Comparison of ENCODE assay signal across 17 cellular contexts in genomic region chr1:20636785-20637347, GRCh38. TPM values are rescaled to one million over a fixed set of nuclear protein-coding genes. Genes with fewer than 3 reads are reported as not detected.
DNase-seq lines count a peak whose midpoint lies in the region; ATAC-seq, FAIRE-seq and TF ChIP-seq lines count a peak whose summit lies in the region.
"Had no signal": no experiment of that assay in that cellular context is flagged by ENCODE, and none has a peak within 500 bp of the region (broad histone marks: within the 10 kb centered on the region; RNA-seq: fewer than 3 reads in every experiment).

No MANE protein-coding gene starts in this region.

- H3K9me3 ChIP-seq in CD4-positive, alpha-beta T cell (ENCODE audit: control insufficient read depth, low read length): no peaks in the 10 kb centered on the region
- H3K9me3 ChIP-seq in HEK293 (ENCODE audit: control insufficient read depth, insufficient read depth, low read depth, low read length) (no peaks in the 10 kb centered on the region), K562 (replicated peaks; ENCODE audit: control insufficient read depth, insufficient read depth, low read depth, low read length) (no peaks in the 10 kb centered on the region), neural progenitor cell (ENCODE audit: low read depth) (no peaks in the 10 kb centered on the region)

- TF ChIP-seq POLR2A in K562 (conservative IDR thresholded peaks at IDR 0.05): no peak

- H3K9me3 Mint-ChIP-seq in CD4-positive, alpha-beta T cell: no peaks in the 10 kb centered on the region
- H3K9me3 Mint-ChIP-seq in neural progenitor cell: no peaks in the 10 kb centered on the region
- H3K9me3 Mint-ChIP-seq: H9 had no signal

- in situ Hi-C loops in K562 (cut with MboI): loop anchor here (5.0 kb wide), 1 partner anchor 110 kb away; no protein-coding TSS in a partner anchor

- H3F3A ChIP-seq in neural progenitor cell (ENCODE audit: low read depth): peaks cover 15% of the 10 kb centered on the region

- H3K79me2 ChIP-seq in K562 (ENCODE audit: control insufficient read depth, insufficient read depth, low read length) (no peaks in the 10 kb centered on the region), neural progenitor cell (ENCODE audit: low read depth) (no peaks in the 10 kb centered on the region)

- no peak overlapping the region for H3K27ac ChIP-seq in CD4-positive, alpha-beta T cell (ENCODE audit: low read depth, low read length)
- H3K27ac ChIP-seq in HEK293 (ENCODE audit: extremely low read depth, low read depth, low read length) (no peak overlapping the region), K562 (ENCODE audit: extremely low read depth, low read depth, low read length) (no peak overlapping the region), neural progenitor cell (no peak overlapping the region)

- H3K27ac Mint-ChIP-seq in CD4-positive, alpha-beta T cell: no peak overlapping the region
- H3K27ac Mint-ChIP-seq in neural progenitor cell: peak overlapping the region; percentile 19
- H3K27ac Mint-ChIP-seq: B cell had no signal

- CTCF ChIA-PET in CD4-positive, alpha-beta T cell (lab: Charles Lee): no interaction called here
- CTCF ChIA-PET in HEK293 (lab: Yijun Ruan, JAX) (interaction anchor here (0.7 to 6.9 kb wide), 4 partner anchors 60 to 274 kb away, joined by 4 to 105 read pairs (median 7); no protein-coding TSS in a partner anchor), K562 (lab: Yijun Ruan, JAX; ENCODE audit: low intra/inter-chr PET ratio) (interaction anchor here (1.8 kb wide), 1 partner anchor 115 kb away, joined by 4 read pairs; no protein-coding TSS in a partner anchor)

- 24% methylated on average over 8 of the region's 8 CpGs for WGBS in K562 (ENCODE audit: insufficient coverage, low coverage, missing lambda C conversion rate)

- H3K4me3 ChIP-seq in HEK293 (ENCODE audit: low read depth, low read length) (no peak overlapping the region), K562 (no peak overlapping the region), neural progenitor cell (no peak overlapping the region)

- POLR2A ChIA-PET in CD4-positive, alpha-beta T cell (lab: Charles Lee): interaction anchor here (1.7 kb wide), 1 partner anchor 25 kb away, joined by 4 read pairs; no protein-coding TSS in a partner anchor
- POLR2A ChIA-PET in HEK293 (lab: Yijun Ruan, JAX) (no interaction called here), K562 (lab: Yijun Ruan, JAX) (interaction anchor here (0.9 to 1.1 kb wide), 4 partner anchors 9 to 117 kb away, joined by 3 to 8 read pairs (median 3); partner anchors contain the start of gene DDOST)

- H3K4me3 Mint-ChIP-seq in CD4-positive, alpha-beta T cell: peak overlapping the region; percentile 10
- no peak overlapping the region for H3K4me3 Mint-ChIP-seq in neural progenitor cell
- H3K4me3 Mint-ChIP-seq: B cell, H9 had no signal

- no TSS peak for BruUV-seq in K562 (replicated peaks; lab: Mats Ljungman, UMichigan)

- TF ChIP-seq CTCF in CD4-positive, alpha-beta T cell (IDR thresholded peaks at IDR 0.05): no peak
- TF ChIP-seq CTCF in HEK293 (tag by site-specific recombination; IDR thresholded peaks at IDR 0.05) (no peak), K562 (IDR thresholded peaks at IDR 0.05 in 2 of 3, conservative IDR thresholded peaks at IDR 0.05 in 1 of 3; ENCODE audit: insufficient read depth in 2 of 3, low read depth in 1 of 3, low read length in 3 of 3) (no peak), neural progenitor cell (IDR thresholded peaks at IDR 0.05) (no peak)

- intact Hi-C loops in CD4-positive, alpha-beta T cell (cut with DNase I, micrococcal nuclease): loop anchor here (2.0 to 10.0 kb wide), 2 partner anchors 22 to 722 kb away; no protein-coding TSS in a partner anchor
- intact Hi-C loops in K562 (cut with micrococcal nuclease): no loop called here

- H3K27me3 ChIP-seq in CD4-positive, alpha-beta T cell (ENCODE audit: control insufficient read depth, insufficient read depth, low read length): no peaks in the 10 kb centered on the region
- H3K27me3 ChIP-seq in K562 (ENCODE audit: control insufficient read depth in 2 of 2, insufficient read depth in 2 of 2, low read length in 2 of 2) (peaks cover 0 to 8% of the 10 kb centered on the region in 2 experiments; a peak in 3 of 5 replicates), neural progenitor cell (no peaks in the 10 kb centered on the region)

- TF ChIP-seq EP300 in K562 (IDR thresholded peaks at IDR 0.05; ENCODE audit: low read length): no peak

- peaks cover 5 to 54% of the 10 kb centered on the region in 2 experiments; a peak in 2 of 3 replicates for H3K36me3 ChIP-seq in HEK293 (ENCODE audit: control insufficient read depth in 2 of 2, insufficient read depth in 1 of 2, low read length in 2 of 2)
- H3K36me3 ChIP-seq in K562 (ENCODE audit: control insufficient read depth, insufficient read depth, low read length): no peaks in the 10 kb centered on the region
- H3K36me3 ChIP-seq in neural progenitor cell: no peaks in the 10 kb centered on the region

- no peaks in the 10 kb centered on the region for H3K9me1 ChIP-seq in K562 (ENCODE audit: control insufficient read depth, insufficient read depth, low read length)

- peaks cover 11% of the 10 kb centered on the region; the same call in 1 of the 2 replicates for H4K20me1 ChIP-seq in K562 (replicated peaks; ENCODE audit: control insufficient read depth, insufficient read depth, low read length)
- H4K20me1 ChIP-seq in neural progenitor cell (ENCODE audit: low read depth): no peaks in the 10 kb centered on the region

- DNase-seq in CD4-positive, alpha-beta T cell: no peak
- no peak for DNase-seq in K562 (ENCODE audit: extremely low read depth in 1 of 4, low spot score in 3 of 4)
- no peak for DNase-seq in neural progenitor cell (ENCODE audit: low spot score)
- no peak for DNase-seq in SHP77 treated with DMSO at 0.1 percent for 48 hours (lab: John Stamatoyannopoulos, UW)
- no peak for DNase-seq in NCI-H1105 (lab: John Stamatoyannopoulos, UW)
- DNase-seq in SK-N-DZ (ENCODE audit: low spot score): no peak
- DNase-seq: C1 segment of cervical spinal cord; CD4-positive, alpha-beta memory T cell; DMS153; DMS79 treated with DMSO at 0.1 percent for 48 hours; GDM1; GOT3; H9 had no signal

- H3K4me2 ChIP-seq in K562 (ENCODE audit: insufficient read depth, low read length): no peak overlapping the region
- H3K4me2 ChIP-seq in neural progenitor cell: no peak overlapping the region

- TF ChIP-seq RAD21 in K562 (CRISPR knock-in tag; conservative IDR thresholded peaks at IDR 0.05 in 1 of 2, IDR thresholded peaks at IDR 0.05 in 1 of 2): no peak

- H3K4me1 ChIP-seq in HEK293 (ENCODE audit: control insufficient read depth, insufficient read depth, low read length) (no peaks in the 10 kb centered on the region), K562 (replicated peaks in 1 of 2; ENCODE audit: control insufficient read depth in 2 of 2, insufficient read depth in 2 of 2, low read length in 2 of 2) (peaks cover 9 to 14% of the 10 kb centered on the region in 2 experiments; a peak in 4 of 5 replicates), neural progenitor cell (peaks cover 8% of the 10 kb centered on the region)

- no peak for FAIRE-seq in K562 (lab: Jason Lieb, UNC)
- FAIRE-seq: A204.1, GM12892 had no signal

- peaks cover 18% of the 10 kb centered on the region for H3K4me1 Mint-ChIP-seq in CD4-positive, alpha-beta T cell (ENCODE audit: low read depth)
- H3K4me1 Mint-ChIP-seq in neural progenitor cell: peaks cover 12% of the 10 kb centered on the region

- no peak overlapping the region for H2AFZ ChIP-seq in K562 (ENCODE audit: low read depth, low read length)
- no peak overlapping the region for H2AFZ ChIP-seq in neural progenitor cell (replicated peaks)

- no peak for ATAC-seq in CD4-positive, alpha-beta T cell (ENCODE audit: poor library complexity)
- ATAC-seq in K562: no peak

- no peaks in the 10 kb centered on the region for H3K27me3 Mint-ChIP-seq in CD4-positive, alpha-beta T cell
- H3K27me3 Mint-ChIP-seq in neural progenitor cell (ENCODE audit: insufficient read depth, low read depth): peaks cover 5% of the 10 kb centered on the region
- H3K27me3 Mint-ChIP-seq: B cell; CD4-positive, alpha-beta memory T cell had no signal

- peaks cover 39% of the 10 kb centered on the region for H3K36me3 Mint-ChIP-seq in CD4-positive, alpha-beta T cell (ENCODE audit: low read depth)
- H3K36me3 Mint-ChIP-seq in neural progenitor cell: no peaks in the 10 kb centered on the region

- no peak overlapping the region; a peak in 1 of 4 replicates for H3K9ac ChIP-seq in K562 (ENCODE audit: insufficient read depth in 1 of 2, low read depth in 2 of 2, low read length in 2 of 2)
- H3K9ac ChIP-seq in neural progenitor cell: no peak overlapping the region

RNA-seq across cellular contexts. Expression of gene PINK1, which starts 3.6 kb away (rescaled TPM):
- 1 to 10 TPM; 6.6 to 7.5 TPM for total RNA-seq in CD4-positive, alpha-beta T cell
- total RNA-seq in K562 (2011; cell fraction: chromatin; rRNA removed; ENCODE audit: low replicate concordance): 7.4 and 10.6 TPM in 2 replicates
- total RNA-seq in K562 (2011; cell fraction: nucleolus; rRNA removed): 5.8 and 8.2 TPM in 2 replicates
- total RNA-seq in K562 (2011; cell fraction: nucleoplasm; rRNA removed): 7.4 and 8.1 TPM in 2 replicates
- total RNA-seq in K562 (2014; rRNA removed): 11.3 and 12.9 TPM in 2 replicates
- total RNA-seq in K562 (2014; rRNA removed; fragmentation: Illumina TruSeq; extraction: Trizol): 5.7 and 6.2 TPM in 2 replicates
- 5.9 and 6.5 TPM in 2 replicates for total RNA-seq in K562 (2015; rRNA removed; fragmentation: Illumina TruSeq; extraction: Trizol)
- total RNA-seq in K562 (2021): 9.3 and 9.5 TPM in 2 replicates
- 6.8 and 9.3 TPM in 2 replicates for polyA plus RNA-seq in K562 (2011; rRNA removed)
- 8.0 and 11.3 TPM in 2 replicates for polyA plus RNA-seq in K562 (2011; cell fraction: cytosol; rRNA removed)
- polyA plus RNA-seq in K562 (2011; cell fraction: nucleus; rRNA removed): 5.3 and 5.6 TPM in 2 replicates
- polyA plus RNA-seq in K562 (2012): 9.1 and 27.2 TPM in 2 replicates
- polyA plus RNA-seq in K562 (2014; fragmentation: Illumina TruSeq; extraction: Trizol): 7.6 and 9.9 TPM in 2 replicates
- polyA plus RNA-seq in K562 (2014; fragmentation: Nextera tagmentation; extraction: Ambion mirVana): 1 to 10 TPM; 1.5 to 2.2 TPM
- polyA plus RNA-seq in K562 (2014; rRNA removed): 10.2 and 10.5 TPM in 2 replicates
- 4.9 TPM in 2 replicates for polyA minus RNA-seq in K562 (2011; rRNA and poly(A)+ RNA removed)
- 3.1 and 4.2 TPM in 2 replicates for polyA minus RNA-seq in K562 (2011; cell fraction: cytosol; rRNA and poly(A)+ RNA removed)
- polyA minus RNA-seq in K562 (2011; cell fraction: nucleus; rRNA and poly(A)+ RNA removed): 1.5 and 2.2 TPM in 2 replicates
- 13.3 and 21.6 TPM in 2 replicates for total RNA-seq in neural progenitor cell (ENCODE audit: low replicate concordance)
- 12.8 and 18.5 TPM in 2 replicates for polyA plus RNA-seq in SK-N-DZ (2014; cell fraction: cytosol; rRNA removed)
- 12.9 and 17.2 TPM in 2 replicates for polyA plus RNA-seq in SK-N-DZ (2014; cell fraction: nucleus; rRNA removed)

RNA-seq across cellular contexts. Expression of gene DDOST, which starts 24.3 kb away (rescaled TPM):
- 100 to 1,000 TPM in 1 of 2 experiments, 10 to 100 TPM in 1; 96.1 to 101 TPM for total RNA-seq in CD4-positive, alpha-beta T cell
- 175 and 296 TPM in 2 replicates for total RNA-seq in K562 (2011; cell fraction: chromatin; rRNA removed; ENCODE audit: low replicate concordance)
- 446 and 467 TPM in 2 replicates for total RNA-seq in K562 (2011; cell fraction: nucleolus; rRNA removed)
- total RNA-seq in K562 (2011; cell fraction: nucleoplasm; rRNA removed): 312 and 382 TPM in 2 replicates
- total RNA-seq in K562 (2014; rRNA removed): 209 and 254 TPM in 2 replicates
- total RNA-seq in K562 (2014; rRNA removed; fragmentation: Illumina TruSeq; extraction: Trizol): 148 and 173 TPM in 2 replicates
- 240 and 241 TPM in 2 replicates for total RNA-seq in K562 (2015; rRNA removed; fragmentation: Illumina TruSeq; extraction: Trizol)
- total RNA-seq in K562 (2021): 204 and 214 TPM in 2 replicates
- 260 and 287 TPM in 2 replicates for polyA plus RNA-seq in K562 (2011; rRNA removed)
- polyA plus RNA-seq in K562 (2011; cell fraction: cytosol; rRNA removed): 342 and 406 TPM in 2 replicates
- polyA plus RNA-seq in K562 (2011; cell fraction: nucleus; rRNA removed): 69.7 and 99.0 TPM in 2 replicates
- polyA plus RNA-seq in K562 (2012): 227 and 356 TPM in 2 replicates
- polyA plus RNA-seq in K562 (2014; fragmentation: Illumina TruSeq; extraction: Trizol): 255 and 267 TPM in 2 replicates
- 100 to 1,000 TPM; 185 to 306 TPM for polyA plus RNA-seq in K562 (2014; fragmentation: Nextera tagmentation; extraction: Ambion mirVana)
- polyA plus RNA-seq in K562 (2014; rRNA removed): 222 and 268 TPM in 2 replicates
- 217 and 219 TPM in 2 replicates for polyA minus RNA-seq in K562 (2011; rRNA and poly(A)+ RNA removed)
- polyA minus RNA-seq in K562 (2011; cell fraction: cytosol; rRNA and poly(A)+ RNA removed): 93.0 and 124 TPM in 2 replicates
- polyA minus RNA-seq in K562 (2011; cell fraction: nucleus; rRNA and poly(A)+ RNA removed): 35.7 and 64.2 TPM in 2 replicates
- total RNA-seq in neural progenitor cell (ENCODE audit: low replicate concordance): 151 and 234 TPM in 2 replicates
- 200 and 212 TPM in 2 replicates for polyA plus RNA-seq in SK-N-DZ (2014; cell fraction: cytosol; rRNA removed)
- polyA plus RNA-seq in SK-N-DZ (2014; cell fraction: nucleus; rRNA removed): 44.0 and 54.7 TPM in 2 replicates

RNA-seq across cellular contexts. Expression of gene CDA, which starts 48.0 kb away (rescaled TPM):
- total RNA-seq in CD4-positive, alpha-beta T cell: under 1 TPM; 0.38 to 0.50 TPM
- not detected in 2 replicates for total RNA-seq in K562 (2011; cell fraction: chromatin; rRNA removed; ENCODE audit: low replicate concordance)
- total RNA-seq in K562 (2011; cell fraction: nucleolus; rRNA removed): not detected in 2 replicates
- not detected in 2 replicates for total RNA-seq in K562 (2011; cell fraction: nucleoplasm; rRNA removed)
- total RNA-seq in K562 (2014; rRNA removed) (not detected in 2 replicates), K562 (2014; rRNA removed; fragmentation: Illumina TruSeq; extraction: Trizol) (not detected in 2 replicates), K562 (2015; rRNA removed; fragmentation: Illumina TruSeq; extraction: Trizol) (not detected in 2 replicates), K562 (2021) (not detected in 2 replicates), neural progenitor cell (ENCODE audit: low replicate concordance) (0.64 and 0.96 TPM in 2 replicates)
- polyA plus RNA-seq in K562 (2011; rRNA removed) (not detected in 2 replicates), K562 (2014; fragmentation: Illumina TruSeq; extraction: Trizol) (not detected in 2 replicates), K562 (2014; fragmentation: Nextera tagmentation; extraction: Ambion mirVana) (not detected), K562 (2014; rRNA removed) (0.12 TPM in 1 of 2 replicates, not detected in the other)
- polyA plus RNA-seq in K562 (2011; cell fraction: cytosol; rRNA removed): not detected in 2 replicates
- not detected in 2 replicates for polyA plus RNA-seq in K562 (2011; cell fraction: nucleus; rRNA removed)
- 0.10 TPM in 1 of 2 replicates, not detected in the other for polyA plus RNA-seq in K562 (2012)
- not detected in 2 replicates for polyA minus RNA-seq in K562 (2011; rRNA and poly(A)+ RNA removed)
- polyA minus RNA-seq in K562 (2011; cell fraction: cytosol; rRNA and poly(A)+ RNA removed): 1.9 TPM in 1 of 2 replicates, not detected in the other
- polyA minus RNA-seq in K562 (2011; cell fraction: nucleus; rRNA and poly(A)+ RNA removed): not detected in 2 replicates
- not detected in 2 replicates for polyA plus RNA-seq in SK-N-DZ (2014; cell fraction: cytosol; rRNA removed)
- not detected in 2 replicates for polyA plus RNA-seq in SK-N-DZ (2014; cell fraction: nucleus; rRNA removed)
- total RNA-seq: B cell; CD4-positive, alpha-beta memory T cell had no signal
- polyA plus RNA-seq: CD4-positive, alpha-beta memory T cell had no signal
